ENCODE assay signal across 10 cellular contexts in genomic region chr1:51840182-51840581, GRCh38.
"Had no signal": no experiment of that assay in that cellular context is flagged by ENCODE, and none has a peak within 500 bp of the region (broad histone marks: within the 10 kb centered on the region; RNA-seq: fewer than 3 reads in every experiment).

No MANE protein-coding gene starts in this region.

- H3K27ac ChIP-seq: GM23248, HL-60, KMS-11 had no signal

- H3K9me3 Mint-ChIP-seq: IgD-negative memory B cell had no signal

- H3K9me3 ChIP-seq: HAP-1 had no signal

- H3K4me3 Mint-ChIP-seq: IgD-negative memory B cell had no signal

- DNase-seq: GM23248, GOT3, H7, KBM-7 had no signal

- H3K27ac Mint-ChIP-seq: IgD-negative memory B cell had no signal

- H3K4me3 ChIP-seq: GM23248, HAP-1 had no signal

- ATAC-seq: HCT116, HepG2 had no signal

- H3K27me3 Mint-ChIP-seq: IgD-negative memory B cell had no signal

- H3K4me1 ChIP-seq: HAP-1 had no signal
